Comparison of ENCODE assay signal across 8 cellular contexts in the genomic region with DNA sequence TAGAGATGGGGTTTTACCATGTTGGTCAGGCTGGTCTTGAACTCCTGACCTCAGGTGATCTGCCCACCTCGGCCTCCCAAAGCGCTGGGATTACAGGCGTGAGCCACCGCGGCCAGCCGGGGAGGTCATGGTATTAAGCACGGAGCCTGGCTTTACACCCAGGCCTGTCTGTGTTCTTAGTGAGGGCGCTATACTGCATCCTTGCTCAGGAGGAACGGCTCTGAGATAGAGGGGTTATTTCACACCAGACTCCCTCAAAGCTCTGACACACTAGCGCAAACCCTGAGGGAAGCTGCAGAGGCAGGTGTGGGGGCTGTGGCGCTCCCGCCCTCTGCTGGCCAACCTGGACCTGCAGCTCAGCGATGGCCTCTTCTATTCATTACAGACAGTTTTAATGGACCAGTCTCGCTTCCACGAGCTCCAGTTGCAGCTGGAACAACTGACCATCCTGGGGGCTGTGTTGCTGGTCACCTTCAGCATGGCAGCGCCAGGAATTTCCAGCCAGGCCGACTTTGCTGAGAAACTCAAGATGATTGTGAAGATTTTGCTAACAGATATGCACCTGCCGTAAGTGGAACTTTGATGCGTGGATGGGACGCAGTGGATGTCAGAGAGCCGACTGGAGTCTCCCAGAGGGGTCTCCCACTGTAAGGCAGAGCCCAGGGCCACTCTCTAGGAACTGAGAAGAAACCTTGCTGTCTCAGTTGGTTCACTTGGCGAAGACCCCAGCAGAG. TPM values are rescaled to one million over a fixed set of nuclear protein-coding genes. Genes with fewer than 3 reads are reported as not detected.
DNase-seq lines count a peak whose midpoint lies in the region; ATAC-seq and TF ChIP-seq lines count a peak whose summit lies in the region.

No MANE protein-coding gene starts in this region.

- no peaks in the 10 kb centered on the region for H4K20me1 ChIP-seq in IMR-90 (ENCODE audit: insufficient read depth, low read length)

- H2AK9ac ChIP-seq in IMR-90 (replicated peaks; ENCODE audit: low read depth, low read length, poor library complexity): peak overlapping the region; percentile 31

- H4K8ac ChIP-seq in IMR-90 (ENCODE audit: low read depth in 2 of 2, low read length in 2 of 2): no peak overlapping the region

- no peak overlapping the region for H3K27ac Mint-ChIP-seq in activated T-helper 17 cell treated with anti-CD3 and anti-CD28 coated beads, Interleukin-2, amount 50 U/mL, for 72 hours

- H3K36me3 ChIP-seq in IMR-90 (ENCODE audit: control insufficient read depth, insufficient read depth, low read length) (peaks cover 39% of the 10 kb centered on the region), testis (ENCODE audit: low read depth, missing control alignments) (no peaks in the 10 kb centered on the region)

- H3K4me1 ChIP-seq in IMR-90 (ENCODE audit: control insufficient read depth, insufficient read depth, low read length) (peaks cover 7% of the 10 kb centered on the region; the same call in 1 of the 2 replicates), testis (no peaks in the 10 kb centered on the region)

- no peak overlapping the region for H4K91ac ChIP-seq in IMR-90 (ENCODE audit: insufficient read depth, low read depth, low read length)

- peaks cover 87% of the 10 kb centered on the region for H3K36me3 Mint-ChIP-seq in activated T-helper 17 cell treated with anti-CD3 and anti-CD28 coated beads, Interleukin-2, amount 50 U/mL, for 72 hours (ENCODE audit: low read depth)

- no peak overlapping the region for H2BK120ac ChIP-seq in IMR-90 (ENCODE audit: low read depth, low read length)

- dilution Hi-C loops in IMR-90 (cut with HindIII; ENCODE audit: low sequenced_read_pairs, unreplicated experiment): no loop called here

- H3K4me1 Mint-ChIP-seq in activated T-helper 17 cell treated with anti-CD3 and anti-CD28 coated beads, Interleukin-2, amount 50 U/mL, for 72 hours: peaks cover 16% of the 10 kb centered on the region

- no peak overlapping the region for H3K4me3 Mint-ChIP-seq in activated T-helper 17 cell treated with anti-CD3 and anti-CD28 coated beads, Interleukin-2, amount 50 U/mL, for 72 hours

- H3K4me2 ChIP-seq in IMR-90 (ENCODE audit: low read depth, low read length): no peak overlapping the region

- H3K9me1 ChIP-seq in IMR-90 (ENCODE audit: insufficient read depth, low read length): 0 out of 2 replicates have a peak, but pooled peaks cover 16% of the 10 kb centered on the region

- no peak overlapping the region for H3K56ac ChIP-seq in IMR-90 (ENCODE audit: extremely low read depth, insufficient read depth, low read length)

- H2AK5ac ChIP-seq in IMR-90 (ENCODE audit: low read depth, low read length): no peak overlapping the region

- peak; percentile 93 for TF ChIP-seq RAD21 in IMR-90 (IDR thresholded peaks at IDR 0.05; ENCODE audit: low read length)

- no peak overlapping the region for H3K23ac ChIP-seq in IMR-90 (ENCODE audit: low read depth, low read length)

- H4K5ac ChIP-seq in IMR-90 (ENCODE audit: low read depth, low read length): no peak overlapping the region

- no peak overlapping the region for H2BK20ac ChIP-seq in IMR-90 (ENCODE audit: low read depth, low read length)

- POLR2A ChIA-PET in IMR-90 (lab: Charles Lee; ENCODE audit: unreplicated experiment) (no interaction called here), RWPE1 (lab: Yijun Ruan, JAX; ENCODE audit: low non-redundant PET) (no interaction called here)

- TF ChIP-seq POLR2A in IMR-90 (IDR thresholded peaks at IDR 0.05; ENCODE audit: low read depth, low read length) (no peak), testis (IDR thresholded peaks at IDR 0.05) (no peak)

- no peak overlapping the region for H2BK15ac ChIP-seq in IMR-90 (ENCODE audit: low read depth, low read length)

- H3K27ac ChIP-seq in IMR-90 (ENCODE audit: insufficient read depth, low read length) (no peak overlapping the region), RWPE1 (peak overlapping the region; percentile 69), testis (no peak overlapping the region)

- H3K4ac ChIP-seq in IMR-90 (ENCODE audit: low read depth, low read length): no peak overlapping the region

- DNase-seq in AG08396 (ENCODE audit: low spot score) (peak; percentile 62), IMR-90 (peak; percentile 64), RWPE1 (ENCODE audit: low spot score) (peak; percentile 54), foreskin fibroblast (peak; percentile 46 to 82), occipital lobe (lab: John Stamatoyannopoulos, UW) (peak; percentile 33), testis (peak; percentile 74)

- H3K9me3 ChIP-seq in IMR-90 (ENCODE audit: control insufficient read depth, insufficient read depth, low read length) (no peaks in the 10 kb centered on the region), testis (no peaks in the 10 kb centered on the region)

- intact Hi-C loops in IMR-90 (cut with micrococcal nuclease): loop anchor here (1.0 kb wide), 2 partner anchors 105 to 256 kb away; no protein-coding TSS in a partner anchor
- intact Hi-C loops in testis (cut with DNase I; ENCODE audit: low total_unique reads): loop anchor here (10.0 kb wide), 1 partner anchor 111 kb away; no protein-coding TSS in a partner anchor

- in situ Hi-C loops in IMR-90 (cut with MboI; ENCODE audit: low sequenced_read_pairs): loop anchor here (25.0 kb wide), 2 partner anchors 228 to 478 kb away; partner anchors contain the start of genes EIF3M and PRRG4

- H3K18ac ChIP-seq in IMR-90 (ENCODE audit: low read depth, low read length): no peak overlapping the region

- H3K9me3 Mint-ChIP-seq in activated T-helper 17 cell treated with anti-CD3 and anti-CD28 coated beads, Interleukin-2, amount 50 U/mL, for 72 hours: no peaks in the 10 kb centered on the region

- no peaks in the 10 kb centered on the region for H3K27me3 Mint-ChIP-seq in activated T-helper 17 cell treated with anti-CD3 and anti-CD28 coated beads, Interleukin-2, amount 50 U/mL, for 72 hours

- H2BK5ac ChIP-seq in IMR-90 (ENCODE audit: low read depth, low read length, poor library complexity, severe bottlenecking): no peak overlapping the region

- H2AFZ ChIP-seq in IMR-90 (replicated peaks; ENCODE audit: low read length, poor library complexity): no peak overlapping the region

- H3K9ac ChIP-seq in IMR-90 (ENCODE audit: low read depth, low read length): no peak overlapping the region

- BruUV-seq in IMR-90 (replicated peaks; lab: Mats Ljungman, UMichigan): no TSS peak

- no peak overlapping the region for H3K14ac ChIP-seq in IMR-90 (replicated peaks; ENCODE audit: low read depth, low read length)

- H3K4me3 ChIP-seq in IMR-90 (ENCODE audit: insufficient read depth, low read depth, low read length): no peak overlapping the region
- no peak overlapping the region for H3K4me3 ChIP-seq in foreskin fibroblast (ENCODE audit: low read depth in 1 of 2, low read length in 2 of 2)
- no peak overlapping the region for H3K4me3 ChIP-seq in testis

- CTCF ChIA-PET in IMR-90 (lab: Yijun Ruan, JAX): interaction anchor here (0.6 to 2.6 kb wide), 13 partner anchors 12 to 279 kb away, joined by 3 to 16 read pairs (median 4); no protein-coding TSS in a partner anchor
- CTCF ChIA-PET in RWPE1 (lab: Yijun Ruan, JAX): interaction anchor here (0.6 to 1.8 kb wide), 22 partner anchors 8 to 375 kb away, joined by 3 to 18 read pairs (median 3); partner anchors contain the start of genes QSER1 and TCP11L1

- TF ChIP-seq CTCF in IMR-90 (conservative IDR thresholded peaks at IDR 0.05; ENCODE audit: low read depth, low read length) (peak; percentile 91), RWPE1 (conservative IDR thresholded peaks at IDR 0.05; ENCODE audit: low read depth) (peak; percentile 94), foreskin fibroblast (IDR thresholded peaks at IDR 0.05; ENCODE audit: low read depth, low read length) (peak; percentile 89), testis (IDR thresholded peaks at IDR 0.05) (peak; percentile 68 to 75 (median 71))

- peaks cover 0 to 11% of the 10 kb centered on the region in 2 experiments; a peak in 1 of 4 replicates for H3K79me1 ChIP-seq in IMR-90 (ENCODE audit: low read depth in 1 of 2, low read length in 2 of 2)

- ATAC-seq in GM19043 (IDR thresholded peaks at IDR 0.05; ENCODE audit: low read depth, unreplicated experiment) (peak; percentile 49), IMR-90 (ENCODE audit: low read depth) (peak; percentile 80)
- peak; percentile 53 for ATAC-seq in activated T-helper 17 cell treated with anti-CD3 and anti-CD28 coated beads, Interleukin-2, amount 50 U/mL, for 72 hours (replicated peaks)

- 86% methylated on average over 5 of the region's 22 CpGs; no CpG with 5 or more reads in 1 of the 2 experiments for WGBS in IMR-90 (ENCODE audit: extremely low coverage in 2 of 2, insufficient read length in 1 of 2), 2 experiments
- WGBS in testis, 2 donors: 60 to 76% methylated on average over 11 to 22 of the region's 22 CpGs

- H3K27me3 ChIP-seq in IMR-90 (ENCODE audit: control insufficient read depth, insufficient read depth, low read length): no peaks in the 10 kb centered on the region
- no peaks in the 10 kb centered on the region for H3K27me3 ChIP-seq in testis

TF ChIP-seq in IMR-90, 13 proteins besides CTCF, POLR2A, EP300 and RAD21:
- TF ChIP-seq SMC3 (IDR thresholded peaks at IDR 0.05; ENCODE audit: low read depth, low read length): peak; percentile 97
- no peak for TF ChIP-seq CHD1 (IDR thresholded peaks at IDR 0.05; ENCODE audit: low read depth, low read length)
- peak; percentile 82 for TF ChIP-seq MAZ (IDR thresholded peaks at IDR 0.05; ENCODE audit: borderline replicate concordance, low read depth, low read length)
- TF ChIP-seq MXI1 (IDR thresholded peaks at IDR 0.05; ENCODE audit: borderline replicate concordance, low read depth, low read length): no peak
TF ChIP-seq in IMR-90: peak in this region for 2.

RNA-seq across cellular contexts. Expression of gene TCP11L1, which starts 26.2 kb away (rescaled TPM):
- total RNA-seq in IMR-90 (2012; rRNA removed) (17.4 and 23.1 TPM in 2 replicates), occipital lobe (39.8 TPM), testis (10 to 100 TPM; 26.6 to 31.9 TPM)
- polyA plus RNA-seq in IMR-90 (2012; rRNA removed) (13.7 and 13.9 TPM in 2 replicates), testis (ENCODE audit: insufficient read depth, low read depth, low replicate concordance) (13.6 TPM)
- polyA plus RNA-seq in IMR-90 (2012; cell fraction: cytosol; rRNA removed): 8.7 and 8.9 TPM in 2 replicates
- polyA plus RNA-seq in IMR-90 (2012; cell fraction: nucleus; rRNA removed; ENCODE audit: low replicate concordance): 9.7 and 14.1 TPM in 2 replicates
- 10 to 100 TPM; 13.3 to 14.6 TPM for total RNA-seq in activated T-helper 17 cell treated with anti-CD3 and anti-CD28 coated beads, Interleukin-2, amount 50 U/mL, for 72 hours

RNA-seq across cellular contexts. Expression of gene DEPDC7, which starts 49.9 kb away (rescaled TPM):
- total RNA-seq in IMR-90 (2012; rRNA removed) (9.7 TPM in 2 replicates), occipital lobe (3.1 TPM), testis (10 to 100 TPM; 14.9 to 23.2 TPM)
- polyA plus RNA-seq in IMR-90 (2012; rRNA removed) (5.9 and 7.4 TPM in 2 replicates), testis (ENCODE audit: insufficient read depth, low read depth, low replicate concordance) (47.7 TPM)
- 1.2 and 1.6 TPM in 2 replicates for polyA plus RNA-seq in IMR-90 (2012; cell fraction: cytosol; rRNA removed)
- polyA plus RNA-seq in IMR-90 (2012; cell fraction: nucleus; rRNA removed; ENCODE audit: low replicate concordance): 2.8 and 14.1 TPM in 2 replicates
- total RNA-seq in activated T-helper 17 cell treated with anti-CD3 and anti-CD28 coated beads, Interleukin-2, amount 50 U/mL, for 72 hours: 1 to 10 TPM in 1 of 2 donors, under 1 TPM in 1; 0.41 to 2.0 TPM
